ENCODE assay signal across 11 cellular contexts in the genomic region with DNA sequence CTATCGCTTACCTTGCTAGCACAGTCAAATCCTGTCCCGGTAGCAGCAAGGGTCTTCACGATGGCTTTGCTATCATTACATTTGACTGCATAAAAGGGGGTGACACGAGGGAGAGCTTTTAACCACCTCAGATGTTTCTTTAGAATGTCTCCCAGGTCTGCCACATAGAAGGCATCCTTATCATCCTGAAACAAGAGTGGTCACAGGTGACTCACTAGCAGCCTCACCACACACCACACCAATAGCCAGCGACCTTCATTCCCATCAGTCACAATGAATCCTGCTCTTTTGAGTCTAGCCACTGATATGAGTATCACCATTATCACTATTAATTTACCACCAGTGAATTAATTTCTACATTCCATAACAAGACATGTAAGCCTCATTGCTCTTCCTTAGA. TPM values are rescaled to one million over a fixed set of nuclear protein-coding genes. Genes with fewer than 3 reads are reported as not detected.
A peak's percentile ranks its signal among the peaks of the same experiment; 100 is the strongest.
DNase-seq lines count a peak whose midpoint lies in the region; ATAC-seq and TF ChIP-seq lines count a peak whose summit lies in the region.
"Had no signal": no experiment of that assay in that cellular context is flagged by ENCODE, and none has a peak within 500 bp of the region (broad histone marks: within the 10 kb centered on the region; RNA-seq: fewer than 3 reads in every experiment).

No MANE protein-coding gene starts in this region.

- peak overlapping the region in 1 of 10 experiments; percentile 85; a peak in 1 of 20 replicates for H3K4me3 ChIP-seq in BLaER1 treated with 17β-estradiol and CSF1 and Interleukin-3, amounts not matched to agents 10 nM and 100 nM
- H3K4me3 ChIP-seq in GM23248 (no peak overlapping the region), PC-9 (no peak overlapping the region)

- peaks cover 48% of the 10 kb centered on the region for H3K4me1 Mint-ChIP-seq in activated CD8-positive, alpha-beta T cell treated with anti-CD3 and anti-CD28 coated beads for 36 hours (ENCODE audit: low read depth)
- peaks cover 16% of the 10 kb centered on the region for H3K4me1 Mint-ChIP-seq in memory B cell

- no peaks in the 10 kb centered on the region for H3K9me2 ChIP-seq in GM23248 (ENCODE audit: insufficient read depth)
- no peaks in the 10 kb centered on the region for H3K9me2 ChIP-seq in PC-9 (ENCODE audit: insufficient read depth)

- no peaks in the 10 kb centered on the region for H3K27me3 Mint-ChIP-seq in activated CD8-positive, alpha-beta T cell treated with anti-CD3 and anti-CD28 coated beads for 36 hours
- no peaks in the 10 kb centered on the region for H3K27me3 Mint-ChIP-seq in memory B cell

- H3F3A ChIP-seq in GM23248 (ENCODE audit: insufficient read depth) (peaks cover 5% of the 10 kb centered on the region; the same call in 1 of the 2 replicates), PC-9 (ENCODE audit: insufficient read depth, low read depth) (peaks cover 16% of the 10 kb centered on the region; the same call in 1 of the 2 replicates)

- peaks cover 62% of the 10 kb centered on the region for H3K36me3 Mint-ChIP-seq in activated CD8-positive, alpha-beta T cell treated with anti-CD3 and anti-CD28 coated beads for 36 hours (ENCODE audit: low read depth)
- H3K36me3 Mint-ChIP-seq in memory B cell, result peaks cover 30% of the 10 kb centered on the region

- H3K79me2 ChIP-seq in GM23248 (ENCODE audit: insufficient read depth) (peaks cover 32% of the 10 kb centered on the region), PC-9 (ENCODE audit: low read depth) (peaks cover 34% of the 10 kb centered on the region)

- no TSS peak for BruUV-seq in PC-9 (replicated peaks; lab: Mats Ljungman, UMichigan)

- H3K27ac ChIP-seq in BLaER1 treated with 17β-estradiol and CSF1 and Interleukin-3, amounts not matched to agents 10 nM and 100 nM, result no peak overlapping the region
- H3K27ac ChIP-seq in GM23248, result no peak overlapping the region
- no peak overlapping the region for H3K27ac ChIP-seq in PC-9
- H3K27ac ChIP-seq: C4-2B had no signal

- H3K9ac ChIP-seq in BLaER1 treated with 17β-estradiol and CSF1 and Interleukin-3, amounts not matched to agents 10 nM and 100 nM, result 0 out of 22 replicates have a peak overlapping the region, but pooled peaks of 1 of the 11 experiments have one; percentile 96
- no peak overlapping the region for H3K9ac ChIP-seq in GM23248

- no peaks in the 10 kb centered on the region for H3K27me3 ChIP-seq in BLaER1 treated with 17β-estradiol and CSF1 and Interleukin-3, amounts not matched to agents 10 nM and 100 nM
- H3K27me3 ChIP-seq in GM23248 (replicated peaks; ENCODE audit: insufficient read depth), result no peaks in the 10 kb centered on the region
- H3K27me3 ChIP-seq in PC-9 (ENCODE audit: insufficient read depth, low read depth), result no peaks in the 10 kb centered on the region

- peak overlapping the region; percentile 80 for H3K4me3 Mint-ChIP-seq in activated CD8-positive, alpha-beta T cell treated with anti-CD3 and anti-CD28 coated beads for 36 hours
- peak overlapping the region; percentile 80 for H3K4me3 Mint-ChIP-seq in memory B cell

- DNase-seq in GM23248 (peak; percentile 28), memory B cell (ENCODE audit: low spot score in 2 of 2) (no peak), T-helper 9 cell (no peak), dermis blood vessel endothelial cell (no peak), PC-9 (no peak), NCI-H774 (lab: John Stamatoyannopoulos, UW) (no peak)
- peak; percentile 86 for DNase-seq in activated CD8-positive, alpha-beta T cell treated with anti-CD3 and anti-CD28 coated beads for 36 hours
- DNase-seq: cerebellar nuclear complex, NCI-H1105 had no signal

- in situ Hi-C loops in GM23248 (cut with MboI), result loop anchor here (25.0 kb wide), 1 partner anchor 657 kb away; no protein-coding TSS in a partner anchor

- peaks cover 29 to 60% (median 39%) of the 10 kb centered on the region in 10 experiments for H3K4me1 ChIP-seq in BLaER1 treated with 17β-estradiol and CSF1 and Interleukin-3, amounts not matched to agents 10 nM and 100 nM
- H3K4me1 ChIP-seq in GM23248 (ENCODE audit: insufficient read depth) (no peaks in the 10 kb centered on the region; the same call in 1 of the 2 replicates), PC-9 (replicated peaks; ENCODE audit: insufficient read depth) (peaks cover 21% of the 10 kb centered on the region)

- ATAC-seq in activated CD8-positive, alpha-beta T cell treated with anti-CD3 and anti-CD28 coated beads for 36 hours, result peak; percentile 15
- no peak for ATAC-seq in memory B cell (ENCODE audit: low read depth)

- WGBS in GM23248 (ENCODE audit: low coverage in 1 of 2, low lambda C conversion rate in 2 of 2, missing lambda C conversion rate in 2 of 2), 2 experiments, result 86 to 87% methylated on average over 5 of the region's 5 CpGs

- H3K9me3 Mint-ChIP-seq in activated CD8-positive, alpha-beta T cell treated with anti-CD3 and anti-CD28 coated beads for 36 hours, result no peaks in the 10 kb centered on the region
- no peaks in the 10 kb centered on the region for H3K9me3 Mint-ChIP-seq in memory B cell

- H4K20me1 ChIP-seq in BLaER1 treated with 17β-estradiol and CSF1 and Interleukin-3, amounts not matched to agents 10 nM and 100 nM, result peaks cover 7 to 86% (median 77%) of the 10 kb centered on the region in 11 experiments; a peak in 20 of 22 replicates
- H4K20me1 ChIP-seq in GM23248 (ENCODE audit: insufficient read depth), result peaks cover 3% of the 10 kb centered on the region; the same call in 1 of the 2 replicates
- peaks cover 28% of the 10 kb centered on the region for H4K20me1 ChIP-seq in PC-9 (ENCODE audit: insufficient read depth)

- peaks cover 52 to 65% (median 58%) of the 10 kb centered on the region in 11 experiments for H3K36me3 ChIP-seq in BLaER1 treated with 17β-estradiol and CSF1 and Interleukin-3, amounts not matched to agents 10 nM and 100 nM
- H3K36me3 ChIP-seq in GM23248 (ENCODE audit: low read depth) (peaks cover 52% of the 10 kb centered on the region), PC-9 (ENCODE audit: low read depth) (peaks cover 36% of the 10 kb centered on the region)

- no peaks in the 10 kb centered on the region for H3K9me3 ChIP-seq in BLaER1 treated with 17β-estradiol and CSF1 and Interleukin-3, amounts not matched to agents 10 nM and 100 nM (replicated peaks in 1 of 11)
- H3K9me3 ChIP-seq in GM23248 (ENCODE audit: low read depth) (no peaks in the 10 kb centered on the region), PC-9 (ENCODE audit: insufficient read depth, low read depth) (no peaks in the 10 kb centered on the region)

- POLR2A ChIA-PET in activated CD8-positive, alpha-beta T cell treated with anti-CD3 and anti-CD28 coated beads for 36 hours (lab: Charles Lee), result interaction anchor here (0.9 to 4.7 kb wide), 6 partner anchors 12 to 319 kb away, joined by 3 to 32 read pairs (median 4); a partner anchor contains a TSS
- POLR2A ChIA-PET in PC-9 (lab: Charles Lee; ENCODE audit: unreplicated experiment), result no interaction called here

- CTCF ChIA-PET in activated CD8-positive, alpha-beta T cell treated with anti-CD3 and anti-CD28 coated beads for 36 hours (lab: Charles Lee), result interaction anchor here (1.2 to 5.8 kb wide), 5 partner anchors 9 to 372 kb away, joined by 5 to 51 read pairs (median 8); no protein-coding TSS in a partner anchor
- CTCF ChIA-PET in PC-9 (lab: Charles Lee), result no interaction called here

- peak overlapping the region; percentile 72 for H3K27ac Mint-ChIP-seq in activated CD8-positive, alpha-beta T cell treated with anti-CD3 and anti-CD28 coated beads for 36 hours
- peak overlapping the region; percentile 38 for H3K27ac Mint-ChIP-seq in memory B cell

- peak overlapping the region; percentile 87 to 97 (median 94); a peak in 19 of 22 replicates for H3K4me2 ChIP-seq in BLaER1 treated with 17β-estradiol and CSF1 and Interleukin-3, amounts not matched to agents 10 nM and 100 nM
- no peak overlapping the region for H3K4me2 ChIP-seq in GM23248 (ENCODE audit: unreplicated experiment)
- no peak overlapping the region for H3K4me2 ChIP-seq in PC-9

- no peak for TF ChIP-seq CTCF in activated CD8-positive, alpha-beta T cell treated with anti-CD3 and anti-CD28 coated beads for 36 hours (IDR thresholded peaks at IDR 0.05)
- TF ChIP-seq CTCF in PC-9 (conservative IDR thresholded peaks at IDR 0.05), result no peak

- no peak overlapping the region for H2AFZ ChIP-seq in GM23248
- no peak overlapping the region for H2AFZ ChIP-seq in PC-9

- intact Hi-C loops in activated CD8-positive, alpha-beta T cell treated with anti-CD3 and anti-CD28 coated beads for 36 hours (cut with micrococcal nuclease), result no loop called here
- intact Hi-C loops in PC-9 (cut with micrococcal nuclease; ENCODE audit: unreplicated experiment), result no loop called here

RNA-seq across cellular contexts. Expression of a gene that starts 3.7 kb away (rescaled TPM):
- total RNA-seq in GM23248 (2014; rRNA removed; shearing (Covaris generic)), result 106 and 114 TPM in 2 replicates
- polyA plus RNA-seq in GM23248 (2016; fragmentation: Nextera tagmentation; extraction: Ambion mirVana), result 58.3 and 61.5 TPM in 2 replicates
- 100 to 1,000 TPM; 180 to 181 TPM for total RNA-seq in activated CD8-positive, alpha-beta T cell treated with anti-CD3 and anti-CD28 coated beads for 36 hours
- total RNA-seq in dermis blood vessel endothelial cell, result 111 and 129 TPM in 2 replicates
- total RNA-seq in PC-9 (2021), result 39.9 and 40.5 TPM in 2 replicates

Comparison
In these comparisons a context has a peak if more than half of its experiments do, and no peak if none do; other contexts are left out.
1. H3K4me2 ChIP-seq: peak in BLaER1 treated with 17β-estradiol and CSF1 and Interleukin-3, amounts not matched to agents 10 nM and 100 nM (11 of 11); none in GM23248 (single experiment) and PC-9 (single experiment).
2. DNase-seq: peak in GM23248 (single experiment) and activated CD8-positive, alpha-beta T cell treated with anti-CD3 and anti-CD28 coated beads for 36 hours (single experiment); none in memory B cell (0 of 2), T-helper 9 cell (single experiment), dermis blood vessel endothelial cell (single experiment), PC-9 (0 of 2) and NCI-H774 (single experiment).